ENCODE assay signal across 1 cellular context in the genomic region with DNA sequence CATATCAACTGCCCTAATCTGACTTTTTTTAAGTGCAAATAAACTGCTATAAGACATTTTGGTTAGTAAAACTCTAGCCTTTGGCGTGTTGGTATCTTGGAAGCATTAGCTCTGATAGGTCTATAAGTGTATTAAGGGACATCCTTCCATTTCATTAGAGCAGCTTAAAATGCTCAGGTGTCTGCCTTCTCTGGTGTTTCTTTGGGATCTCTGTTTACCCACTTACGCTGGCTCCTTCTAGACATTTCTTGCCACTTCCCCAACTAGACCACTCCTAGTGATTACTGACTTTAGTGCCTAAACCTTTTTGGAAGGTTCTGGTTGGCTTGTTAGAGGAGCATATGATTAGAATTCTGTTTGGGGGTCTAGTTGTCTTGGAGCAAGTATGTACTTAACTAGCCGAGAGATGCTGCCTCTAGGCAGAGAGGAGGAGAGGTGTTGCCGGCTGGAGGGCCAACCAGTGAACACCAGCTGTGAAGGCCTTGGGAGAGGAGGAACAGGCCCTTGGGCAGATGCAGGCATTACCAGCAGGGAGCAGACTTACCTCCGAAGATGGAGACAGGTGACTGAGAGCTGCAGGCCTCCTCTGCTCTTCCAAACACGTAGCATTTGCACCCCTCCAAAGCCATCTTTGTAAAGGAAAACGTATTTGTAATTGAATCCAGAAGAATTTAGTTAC.
TF ChIP-seq lines count a peak whose summit lies in the region.

No MANE protein-coding gene starts in this region.

TF ChIP-seq in WTC11, 78 proteins besides CTCF, POLR2A, EP300 and RAD21:
- TF ChIP-seq, protein P1, sequence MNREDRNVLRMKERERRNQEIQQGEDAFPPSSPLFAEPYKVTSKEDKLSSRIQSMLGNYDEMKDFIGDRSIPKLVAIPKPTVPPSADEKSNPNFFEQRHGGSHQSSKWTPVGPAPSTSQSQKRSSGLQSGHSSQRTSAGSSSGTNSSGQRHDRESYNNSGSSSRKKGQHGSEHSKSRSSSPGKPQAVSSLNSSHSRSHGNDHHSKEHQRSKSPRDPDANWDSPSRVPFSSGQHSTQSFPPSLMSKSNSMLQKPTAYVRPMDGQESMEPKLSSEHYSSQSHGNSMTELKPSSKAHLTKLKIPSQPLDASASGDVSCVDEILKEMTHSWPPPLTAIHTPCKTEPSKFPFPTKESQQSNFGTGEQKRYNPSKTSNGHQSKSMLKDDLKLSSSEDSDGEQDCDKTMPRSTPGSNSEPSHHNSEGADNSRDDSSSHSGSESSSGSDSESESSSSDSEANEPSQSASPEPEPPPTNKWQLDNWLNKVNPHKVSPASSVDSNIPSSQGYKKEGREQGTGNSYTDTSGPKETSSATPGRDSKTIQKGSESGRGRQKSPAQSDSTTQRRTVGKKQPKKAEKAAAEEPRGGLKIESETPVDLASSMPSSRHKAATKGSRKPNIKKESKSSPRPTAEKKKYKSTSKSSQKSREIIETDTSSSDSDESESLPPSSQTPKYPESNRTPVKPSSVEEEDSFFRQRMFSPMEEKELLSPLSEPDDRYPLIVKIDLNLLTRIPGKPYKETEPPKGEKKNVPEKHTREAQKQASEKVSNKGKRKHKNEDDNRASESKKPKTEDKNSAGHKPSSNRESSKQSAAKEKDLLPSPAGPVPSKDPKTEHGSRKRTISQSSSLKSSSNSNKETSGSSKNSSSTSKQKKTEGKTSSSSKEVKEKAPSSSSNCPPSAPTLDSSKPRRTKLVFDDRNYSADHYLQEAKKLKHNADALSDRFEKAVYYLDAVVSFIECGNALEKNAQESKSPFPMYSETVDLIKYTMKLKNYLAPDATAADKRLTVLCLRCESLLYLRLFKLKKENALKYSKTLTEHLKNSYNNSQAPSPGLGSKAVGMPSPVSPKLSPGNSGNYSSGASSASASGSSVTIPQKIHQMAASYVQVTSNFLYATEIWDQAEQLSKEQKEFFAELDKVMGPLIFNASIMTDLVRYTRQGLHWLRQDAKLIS (CRISPR knock-in tag; IDR thresholded peaks at IDR 0.05; ENCODE audit: borderline replicate concordance) = no peak
- TF ChIP-seq, protein P2, sequence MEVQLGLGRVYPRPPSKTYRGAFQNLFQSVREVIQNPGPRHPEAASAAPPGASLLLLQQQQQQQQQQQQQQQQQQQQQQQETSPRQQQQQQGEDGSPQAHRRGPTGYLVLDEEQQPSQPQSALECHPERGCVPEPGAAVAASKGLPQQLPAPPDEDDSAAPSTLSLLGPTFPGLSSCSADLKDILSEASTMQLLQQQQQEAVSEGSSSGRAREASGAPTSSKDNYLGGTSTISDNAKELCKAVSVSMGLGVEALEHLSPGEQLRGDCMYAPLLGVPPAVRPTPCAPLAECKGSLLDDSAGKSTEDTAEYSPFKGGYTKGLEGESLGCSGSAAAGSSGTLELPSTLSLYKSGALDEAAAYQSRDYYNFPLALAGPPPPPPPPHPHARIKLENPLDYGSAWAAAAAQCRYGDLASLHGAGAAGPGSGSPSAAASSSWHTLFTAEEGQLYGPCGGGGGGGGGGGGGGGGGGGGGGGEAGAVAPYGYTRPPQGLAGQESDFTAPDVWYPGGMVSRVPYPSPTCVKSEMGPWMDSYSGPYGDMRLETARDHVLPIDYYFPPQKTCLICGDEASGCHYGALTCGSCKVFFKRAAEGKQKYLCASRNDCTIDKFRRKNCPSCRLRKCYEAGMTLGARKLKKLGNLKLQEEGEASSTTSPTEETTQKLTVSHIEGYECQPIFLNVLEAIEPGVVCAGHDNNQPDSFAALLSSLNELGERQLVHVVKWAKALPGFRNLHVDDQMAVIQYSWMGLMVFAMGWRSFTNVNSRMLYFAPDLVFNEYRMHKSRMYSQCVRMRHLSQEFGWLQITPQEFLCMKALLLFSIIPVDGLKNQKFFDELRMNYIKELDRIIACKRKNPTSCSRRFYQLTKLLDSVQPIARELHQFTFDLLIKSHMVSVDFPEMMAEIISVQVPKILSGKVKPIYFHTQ (CRISPR knock-in tag; IDR thresholded peaks at IDR 0.05) = no peak
- TF ChIP-seq ZNF671 (CRISPR knock-in tag; IDR thresholded peaks at IDR 0.05) = no peak
- no peak for TF ChIP-seq ZNF232 (CRISPR knock-in tag; IDR thresholded peaks at IDR 0.05)
- TF ChIP-seq ZNF317 (CRISPR knock-in tag; IDR thresholded peaks at IDR 0.05; ENCODE audit: borderline replicate concordance, low read depth) = no peak
- TF ChIP-seq, protein P3, sequence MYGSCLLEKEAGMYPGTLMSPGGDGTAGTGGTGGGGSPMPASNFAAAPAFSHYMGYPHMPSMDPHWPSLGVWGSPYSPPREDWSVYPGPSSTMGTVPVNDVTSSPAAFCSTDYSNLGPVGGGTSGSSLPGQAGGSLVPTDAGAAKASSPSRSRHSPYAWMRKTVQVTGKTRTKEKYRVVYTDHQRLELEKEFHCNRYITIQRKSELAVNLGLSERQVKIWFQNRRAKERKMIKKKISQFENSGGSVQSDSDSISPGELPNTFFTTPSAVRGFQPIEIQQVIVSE (CRISPR knock-in tag; IDR thresholded peaks at IDR 0.05; ENCODE audit: borderline replicate concordance) = no peak
- TF ChIP-seq, protein P4, sequence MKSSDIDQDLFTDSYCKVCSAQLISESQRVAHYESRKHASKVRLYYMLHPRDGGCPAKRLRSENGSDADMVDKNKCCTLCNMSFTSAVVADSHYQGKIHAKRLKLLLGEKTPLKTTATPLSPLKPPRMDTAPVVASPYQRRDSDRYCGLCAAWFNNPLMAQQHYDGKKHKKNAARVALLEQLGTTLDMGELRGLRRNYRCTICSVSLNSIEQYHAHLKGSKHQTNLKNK (CRISPR knock-in tag; IDR thresholded peaks at IDR 0.05) = no peak
- TF ChIP-seq, protein P5, sequence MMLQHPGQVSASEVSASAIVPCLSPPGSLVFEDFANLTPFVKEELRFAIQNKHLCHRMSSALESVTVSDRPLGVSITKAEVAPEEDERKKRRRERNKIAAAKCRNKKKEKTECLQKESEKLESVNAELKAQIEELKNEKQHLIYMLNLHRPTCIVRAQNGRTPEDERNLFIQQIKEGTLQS (CRISPR knock-in tag; conservative IDR thresholded peaks at IDR 0.05) = no peak
